Comparison of ENCODE assay signal across 8 cellular contexts in the genomic region with DNA sequence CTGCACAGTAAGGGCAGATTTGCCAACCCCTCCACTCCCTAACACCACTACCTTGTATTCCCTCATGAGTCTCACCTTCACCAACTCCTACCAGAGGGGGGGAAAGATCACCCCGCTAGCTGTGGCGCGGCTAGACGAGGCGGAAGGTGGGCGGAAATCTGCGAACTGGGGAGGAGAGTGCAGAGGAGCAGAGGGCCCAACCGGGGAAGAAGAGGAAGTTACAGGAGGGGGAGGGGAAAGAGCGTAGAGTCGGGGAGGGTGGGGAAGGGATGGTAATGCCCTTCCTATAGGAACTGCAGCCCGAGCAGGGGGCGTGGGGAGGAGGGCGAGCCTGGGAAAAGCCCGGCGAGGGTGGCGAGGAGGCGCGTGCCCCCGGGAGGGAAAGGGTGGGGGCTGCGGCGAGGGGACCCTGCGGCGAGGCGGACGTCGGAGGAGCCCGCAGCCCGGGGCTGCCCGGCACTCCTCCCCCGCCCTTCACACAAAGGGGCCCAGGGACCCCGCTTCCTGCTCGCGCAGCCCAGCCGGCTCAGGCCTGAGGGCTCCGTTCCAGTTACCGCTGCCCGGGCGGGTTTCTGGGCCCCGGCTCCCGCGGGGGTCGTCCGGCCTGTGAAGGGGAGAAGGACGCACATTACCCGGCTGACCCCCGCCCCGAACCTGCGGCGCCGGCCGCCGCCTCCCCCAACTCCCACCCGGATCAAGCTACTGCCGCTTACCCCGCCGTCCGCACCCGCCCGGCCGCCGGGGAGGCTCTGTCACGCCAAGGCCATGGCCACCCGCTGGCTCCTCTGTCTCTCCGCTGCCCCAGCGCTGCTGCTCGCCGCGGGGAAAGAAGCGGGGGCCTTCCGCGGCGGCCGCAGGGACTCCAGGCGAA. TPM values are rescaled to one million over a fixed set of nuclear protein-coding genes. Genes with fewer than 3 reads are reported as not detected.
DNase-seq lines count a peak whose midpoint lies in the region; ATAC-seq and TF ChIP-seq lines count a peak whose summit lies in the region.

No MANE protein-coding gene starts in this region.

- ATAC-seq in GM21381 (IDR thresholded peaks at IDR 0.05; ENCODE audit: unreplicated experiment): peak; percentile 67
- ATAC-seq in activated CD8-positive, alpha-beta memory T cell treated with anti-CD3 and anti-CD28 coated beads, Interleukin-2, amount 10 ng/mL, durations not matched to agents 7 days and 5 days: peak; percentile 78

- DNase-seq in COLO668 (lab: John Stamatoyannopoulos, UW; ENCODE audit: unreplicated experiment) (peak; percentile 68), HT1080 (ENCODE audit: low read depth) (peak; percentile 70), NOMO-1 (lab: John Stamatoyannopoulos, UW; ENCODE audit: unreplicated experiment in 2 of 2) (peak; percentile 73 to 76), endothelial cell (ENCODE audit: low spot score) (peak; percentile 72), middle frontal gyrus (ENCODE audit: extremely low spot score, low spot score) (peak; percentile 8)
- peak; percentile 85 for DNase-seq in activated CD8-positive, alpha-beta memory T cell treated with anti-CD3 and anti-CD28 coated beads, Interleukin-2, amount 10 ng/mL, durations not matched to agents 7 days and 5 days
- peak; percentile 56 to 60 for DNase-seq in stimulated activated CD8-positive, alpha-beta memory T cell treated with anti-CD3 and anti-CD28 coated beads, Interleukin-2, amount 100 ng/mL, for 48 hours (ENCODE audit: low read depth in 2 of 2)

- H3K4me3 Mint-ChIP-seq in activated CD8-positive, alpha-beta memory T cell treated with anti-CD3 and anti-CD28 coated beads, Interleukin-2, amount 10 ng/mL, durations not matched to agents 7 days and 5 days: peak overlapping the region; percentile 90
- peak overlapping the region; percentile 96 for H3K4me3 Mint-ChIP-seq in endothelial cell (ENCODE audit: unreplicated experiment)

- H3K27me3 Mint-ChIP-seq in activated CD8-positive, alpha-beta memory T cell treated with anti-CD3 and anti-CD28 coated beads, Interleukin-2, amount 10 ng/mL, durations not matched to agents 7 days and 5 days: no peaks in the 10 kb centered on the region
- H3K27me3 Mint-ChIP-seq in endothelial cell (ENCODE audit: unreplicated experiment): peaks cover 1% of the 10 kb centered on the region

- H3K9me3 Mint-ChIP-seq in activated CD8-positive, alpha-beta memory T cell treated with anti-CD3 and anti-CD28 coated beads, Interleukin-2, amount 10 ng/mL, durations not matched to agents 7 days and 5 days (ENCODE audit: low read depth): no peaks in the 10 kb centered on the region
- no peaks in the 10 kb centered on the region for H3K9me3 Mint-ChIP-seq in endothelial cell (ENCODE audit: unreplicated experiment)

- CTCF ChIA-PET in activated CD8-positive, alpha-beta memory T cell treated with anti-CD3 and anti-CD28 coated beads, Interleukin-2, amount 10 ng/mL, durations not matched to agents 7 days and 5 days (lab: Charles Lee): interaction anchor here (2.0 kb wide), 1 partner anchor 125 kb away, joined by 7 read pairs; no protein-coding TSS in a partner anchor

- H3K4me1 Mint-ChIP-seq in activated CD8-positive, alpha-beta memory T cell treated with anti-CD3 and anti-CD28 coated beads, Interleukin-2, amount 10 ng/mL, durations not matched to agents 7 days and 5 days: peaks cover 30% of the 10 kb centered on the region
- peaks cover 23% of the 10 kb centered on the region for H3K4me1 Mint-ChIP-seq in endothelial cell (ENCODE audit: unreplicated experiment)

- peak overlapping the region; percentile 95 for H3K27ac Mint-ChIP-seq in activated CD8-positive, alpha-beta memory T cell treated with anti-CD3 and anti-CD28 coated beads, Interleukin-2, amount 10 ng/mL, durations not matched to agents 7 days and 5 days
- H3K27ac Mint-ChIP-seq in endothelial cell (ENCODE audit: unreplicated experiment): peak overlapping the region; percentile 91

- H3K36me3 Mint-ChIP-seq in activated CD8-positive, alpha-beta memory T cell treated with anti-CD3 and anti-CD28 coated beads, Interleukin-2, amount 10 ng/mL, durations not matched to agents 7 days and 5 days: peaks cover 17% of the 10 kb centered on the region
- peaks cover 6% of the 10 kb centered on the region for H3K36me3 Mint-ChIP-seq in endothelial cell (ENCODE audit: low read depth, unreplicated experiment)

- no peak for TF ChIP-seq CTCF in endothelial cell (IDR thresholded peaks at IDR 0.05; ENCODE audit: unreplicated experiment)

RNA-seq across cellular contexts. Expression of a gene that starts 1.8 kb away (rescaled TPM):
- 10.4 and 14.8 TPM in 2 replicates for total RNA-seq in HT1080 (2014; rRNA removed; shearing (Covaris generic))
- 18.7 and 22.1 TPM in 2 replicates for polyA plus RNA-seq in HT1080 (2015; cell fraction: cytosol; rRNA removed)
- polyA plus RNA-seq in HT1080 (2015; cell fraction: nucleus; rRNA removed): 14.0 and 14.7 TPM in 2 replicates
- total RNA-seq in activated CD8-positive, alpha-beta memory T cell treated with anti-CD3 and anti-CD28 coated beads, Interleukin-2, amount 10 ng/mL, durations not matched to agents 7 days and 5 days: 10 to 100 TPM; 32.5 to 39.7 TPM
- total RNA-seq in endothelial cell (ENCODE audit: unreplicated experiment): 50.0 TPM

Comparison
In these comparisons a context has a peak if more than half of its experiments do, and no peak if none do; other contexts are left out.
1. Peak in every context shown above with its lines: DNase-seq and ATAC-seq.
2. DNase-seq: peak in every context shown above with its lines; median percentile 85 in activated CD8-positive, alpha-beta memory T cell treated with anti-CD3 and anti-CD28 coated beads, Interleukin-2, amount 10 ng/mL, durations not matched to agents 7 days and 5 days; 74 in NOMO-1; 72 in endothelial cell; 70 in HT1080; 68 in COLO668; 58 in stimulated activated CD8-positive, alpha-beta memory T cell treated with anti-CD3 and anti-CD28 coated beads, Interleukin-2, amount 100 ng/mL, for 48 hours; 8 in middle frontal gyrus.